14 cellular contexts compared by ENCODE assay signal in the genomic region with DNA sequence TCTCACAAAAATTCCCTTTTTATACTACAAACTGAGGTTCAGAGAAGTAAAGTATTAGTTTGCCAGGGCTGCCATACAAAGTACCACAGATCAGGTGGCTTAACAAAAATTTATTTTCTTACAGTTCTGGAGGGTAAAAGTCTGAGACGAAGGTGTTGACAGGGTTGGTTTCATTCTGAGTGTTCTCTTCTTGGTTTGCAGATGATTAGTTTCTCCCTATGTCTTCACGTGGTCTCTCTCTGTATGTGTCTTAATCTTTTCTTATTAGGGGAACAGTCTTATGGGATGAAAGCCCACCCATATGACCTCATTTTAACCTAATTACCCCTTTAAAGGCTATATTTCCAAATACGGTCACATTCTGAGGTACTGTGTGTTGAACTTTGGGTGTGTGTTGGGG.
"Had no signal": no experiment of that assay in that cellular context is flagged by ENCODE, and none has a peak within 500 bp of the region (broad histone marks: within the 10 kb centered on the region; RNA-seq: fewer than 3 reads in every experiment).

No MANE protein-coding gene starts in this region.

- ATAC-seq: gastroesophageal sphincter, lower lobe of right lung, natural killer cell, pancreas had no signal

- H3K36me3 ChIP-seq: esophagus squamous epithelium, gastroesophageal sphincter, left ventricle myocardium inferior, lower lobe of right lung, pancreas had no signal

- H3K27me3 ChIP-seq: esophagus squamous epithelium, gastroesophageal sphincter, pancreas had no signal

- DNase-seq: dermis blood vessel endothelial cell; esophagus squamous epithelium; foreskin fibroblast; immature natural killer cell; left ventricle myocardium inferior; lower lobe of right lung; natural killer cell; pancreas; right cardiac atrium; small intestine; stimulated activated CD4-positive, alpha-beta T cell treated with anti-CD3 and anti-CD28 coated beads, Interleukin-12 subunit alpha, Interleukin-12 subunit beta, amount 100 ng/mL, for 4 hours; stimulated activated naive CD4-positive, alpha-beta T cell treated with Interleukin-2 at 50 U/mL for 16 hours; trophoblast cell had no signal

- H3K4me1 ChIP-seq: esophagus squamous epithelium, gastroesophageal sphincter, lower lobe of right lung, pancreas had no signal

- H3K4me3 ChIP-seq: esophagus squamous epithelium, gastroesophageal sphincter, left ventricle myocardium inferior, lower lobe of right lung, pancreas had no signal

- H3K27ac ChIP-seq: esophagus squamous epithelium, gastroesophageal sphincter, left ventricle myocardium inferior, lower lobe of right lung, pancreas had no signal
